ENCODE assay signal across 8 cellular contexts in the genomic region with DNA sequence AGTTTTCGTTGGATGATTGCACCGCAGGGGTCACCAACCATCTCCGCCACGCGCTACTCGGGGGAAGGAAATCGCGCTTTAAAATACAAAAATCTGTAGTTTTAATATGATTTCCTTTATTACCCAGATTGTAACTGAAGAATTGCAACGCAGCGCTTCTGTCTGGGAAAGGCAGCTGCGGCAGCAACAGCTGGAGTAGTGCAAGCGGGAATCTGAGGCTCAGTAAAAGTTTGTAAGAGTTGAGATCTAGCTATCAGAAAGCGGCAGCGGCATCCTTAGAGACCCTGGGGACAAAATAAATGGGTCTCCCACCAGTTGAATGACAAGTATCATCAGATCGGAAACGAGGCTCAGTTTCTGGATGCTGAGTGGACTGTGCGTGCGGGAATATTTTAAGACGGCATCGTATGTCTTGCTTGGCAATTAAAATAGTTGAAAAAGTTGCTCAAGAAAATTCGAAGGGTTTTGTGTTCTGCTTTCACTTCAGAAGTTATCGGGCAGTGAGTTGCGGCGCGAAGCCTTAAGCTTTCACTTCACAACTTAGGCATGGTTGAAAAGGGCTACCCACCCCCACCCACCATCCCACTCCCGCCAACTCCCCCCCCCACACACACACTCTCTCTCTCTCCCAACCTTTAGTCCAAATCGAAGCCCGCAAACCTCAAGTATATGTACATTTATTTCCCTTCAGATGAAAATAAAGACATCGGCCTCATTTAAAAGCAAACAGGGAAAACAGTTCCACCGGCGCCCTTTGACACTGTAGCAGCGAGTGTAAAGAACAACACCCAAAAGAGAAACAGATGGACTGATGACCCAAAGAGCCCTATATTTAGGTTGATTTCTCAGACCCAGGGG.
A peak's percentile ranks its signal among the peaks of the same experiment; 100 is the strongest.
DNase-seq lines count a peak whose midpoint lies in the region; ATAC-seq lines count a peak whose summit lies in the region.

No MANE protein-coding gene starts in this region.

- no peak overlapping the region for H3K27ac ChIP-seq in iPS-18a (ENCODE audit: low read length)

- H3K9me3 ChIP-seq in iPS-18a (ENCODE audit: control insufficient read depth, low read depth, low read length), result no peaks in the 10 kb centered on the region

- peaks cover 80% of the 10 kb centered on the region for H3K27me3 Mint-ChIP-seq in activated naive CD8-positive, alpha-beta T cell treated with anti-CD3 and anti-CD28 coated beads, Interleukin-2, amount 50 U/mL, for 24 hours
- H3K27me3 Mint-ChIP-seq in stimulated activated naive B cell treated with anti-CD40 and anti-IgM and Interleukin-4, amounts not matched to agents 10 μg/mL and 1 μg/mL and 100 μg/mL, for 72 hours, result peaks cover 59 to 89% of the 10 kb centered on the region in 2 donors

- peak overlapping the region; percentile 78 for H3K4me3 ChIP-seq in iPS-18a (ENCODE audit: low read length)

- DNase-seq in NOMO-1 (lab: John Stamatoyannopoulos, UW; ENCODE audit: unreplicated experiment in 2 of 2), result peak; percentile 30 to 50
- no peak for DNase-seq in NOMO-1 treated with dmso at 0.1 percent for 144 hours (lab: John Stamatoyannopoulos, UW; ENCODE audit: unreplicated experiment)
- no peak for DNase-seq in activated naive CD8-positive, alpha-beta T cell treated with anti-CD3 and anti-CD28 coated beads, Interleukin-2, amount 50 U/mL, for 24 hours
- no peak for DNase-seq in stimulated activated naive B cell treated with anti-CD40 and anti-IgM and Interleukin-4, amounts not matched to agents 10 μg/mL and 1 μg/mL and 100 μg/mL, for 72 hours
- DNase-seq in NCI-H2227 (lab: John Stamatoyannopoulos, UW; ENCODE audit: unreplicated experiment), result no peak
- DNase-seq in AG08396 (ENCODE audit: low spot score), result no peak
- no peak for DNase-seq in NCI-H1436 (lab: John Stamatoyannopoulos, UW)

- ATAC-seq in activated naive CD8-positive, alpha-beta T cell treated with anti-CD3 and anti-CD28 coated beads, Interleukin-2, amount 50 U/mL, for 24 hours, result no peak
- ATAC-seq in stimulated activated naive B cell treated with anti-CD40 and anti-IgM and Interleukin-4, amounts not matched to agents 10 μg/mL and 1 μg/mL and 100 μg/mL, for 72 hours (replicated peaks), result no peak

- H3K36me3 Mint-ChIP-seq in activated naive CD8-positive, alpha-beta T cell treated with anti-CD3 and anti-CD28 coated beads, Interleukin-2, amount 50 U/mL, for 24 hours (ENCODE audit: low read depth), result no peaks in the 10 kb centered on the region
- H3K36me3 Mint-ChIP-seq in stimulated activated naive B cell treated with anti-CD40 and anti-IgM and Interleukin-4, amounts not matched to agents 10 μg/mL and 1 μg/mL and 100 μg/mL, for 72 hours, result no peaks in the 10 kb centered on the region

- no peak overlapping the region for H3K9ac ChIP-seq in iPS-18a (ENCODE audit: low read length)

- H3K9me3 Mint-ChIP-seq in activated naive CD8-positive, alpha-beta T cell treated with anti-CD3 and anti-CD28 coated beads, Interleukin-2, amount 50 U/mL, for 24 hours, result no peaks in the 10 kb centered on the region
- no peaks in the 10 kb centered on the region for H3K9me3 Mint-ChIP-seq in stimulated activated naive B cell treated with anti-CD40 and anti-IgM and Interleukin-4, amounts not matched to agents 10 μg/mL and 1 μg/mL and 100 μg/mL, for 72 hours

- peaks cover 51% of the 10 kb centered on the region for H3K4me1 ChIP-seq in iPS-18a (ENCODE audit: control insufficient read depth, low read depth, low read length)

- no peaks in the 10 kb centered on the region for H3K36me3 ChIP-seq in iPS-18a (ENCODE audit: control insufficient read depth, low read depth, low read length)

- no peak overlapping the region for H3K27ac Mint-ChIP-seq in activated naive CD8-positive, alpha-beta T cell treated with anti-CD3 and anti-CD28 coated beads, Interleukin-2, amount 50 U/mL, for 24 hours
- H3K27ac Mint-ChIP-seq in stimulated activated naive B cell treated with anti-CD40 and anti-IgM and Interleukin-4, amounts not matched to agents 10 μg/mL and 1 μg/mL and 100 μg/mL, for 72 hours, result peak overlapping the region; percentile 85

- H3K4me3 Mint-ChIP-seq in activated naive CD8-positive, alpha-beta T cell treated with anti-CD3 and anti-CD28 coated beads, Interleukin-2, amount 50 U/mL, for 24 hours, result peak overlapping the region; percentile 78
- H3K4me3 Mint-ChIP-seq in stimulated activated naive B cell treated with anti-CD40 and anti-IgM and Interleukin-4, amounts not matched to agents 10 μg/mL and 1 μg/mL and 100 μg/mL, for 72 hours, result peak overlapping the region; percentile 87 to 91

- peaks cover 87% of the 10 kb centered on the region for H3K27me3 ChIP-seq in iPS-18a (ENCODE audit: control insufficient read depth, insufficient read depth, low read length)

- H3K4me1 Mint-ChIP-seq in activated naive CD8-positive, alpha-beta T cell treated with anti-CD3 and anti-CD28 coated beads, Interleukin-2, amount 50 U/mL, for 24 hours, result peaks cover 43% of the 10 kb centered on the region
- peaks cover 24 to 74% of the 10 kb centered on the region in 2 donors for H3K4me1 Mint-ChIP-seq in stimulated activated naive B cell treated with anti-CD40 and anti-IgM and Interleukin-4, amounts not matched to agents 10 μg/mL and 1 μg/mL and 100 μg/mL, for 72 hours

Comparison
In these comparisons a context has a peak if more than half of its experiments do, and no peak if none do; other contexts are left out.
1. DNase-seq: peak in NOMO-1 (2 of 2); none in NOMO-1 treated with dmso at 0.1 percent for 144 hours (single experiment), activated naive CD8-positive, alpha-beta T cell treated with anti-CD3 and anti-CD28 coated beads, Interleukin-2, amount 50 U/mL, for 24 hours (single experiment), stimulated activated naive B cell treated with anti-CD40 and anti-IgM and Interleukin-4, amounts not matched to agents 10 μg/mL and 1 μg/mL and 100 μg/mL, for 72 hours (single experiment), NCI-H2227 (single experiment), AG08396 (single experiment) and NCI-H1436 (single experiment).